ENCODE assay signal across 8 cellular contexts in the genomic region with DNA sequence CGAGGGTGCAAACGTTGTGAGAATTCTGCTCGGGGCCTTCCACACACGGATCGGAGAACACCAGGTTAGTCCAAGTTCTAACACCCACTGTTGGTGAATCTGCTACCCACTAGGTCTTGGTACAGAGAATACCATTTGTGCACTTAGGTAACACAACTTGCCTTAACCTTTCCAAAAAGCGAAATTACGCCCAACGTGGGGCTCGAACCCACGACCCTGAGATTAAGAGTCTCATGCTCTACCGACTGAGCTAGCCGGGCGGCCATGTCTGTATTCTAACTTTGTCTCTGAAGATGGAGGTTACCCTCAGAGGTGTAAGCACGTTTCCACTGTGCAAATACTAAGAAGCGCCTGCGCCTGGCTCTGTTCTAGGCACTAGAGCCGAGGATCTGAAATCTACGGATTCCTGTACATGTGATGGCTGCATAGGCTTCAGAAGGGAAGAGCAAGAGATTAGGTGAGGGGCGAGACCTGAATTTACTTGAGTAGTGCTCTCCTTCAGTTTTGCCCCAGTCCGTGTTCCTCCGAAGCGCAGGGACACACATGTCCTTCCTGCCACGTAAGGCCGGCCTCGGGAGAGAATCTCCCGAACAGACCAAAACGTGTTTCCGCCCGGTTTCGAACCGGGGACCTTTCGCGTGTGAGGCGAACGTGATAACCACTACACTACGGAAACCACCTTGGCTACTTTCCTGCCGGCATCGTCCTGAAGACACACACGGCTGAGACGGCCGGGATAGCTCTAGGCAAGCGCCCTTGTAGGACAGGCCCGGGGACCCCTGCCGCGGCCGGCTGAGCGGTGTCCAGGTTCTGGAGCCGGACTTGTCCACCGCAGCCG. TPM values are rescaled to one million over a fixed set of nuclear protein-coding genes. Genes with fewer than 3 reads are reported as not detected.
DNase-seq lines count a peak whose midpoint lies in the region; ATAC-seq and TF ChIP-seq lines count a peak whose summit lies in the region.

No MANE protein-coding gene starts in this region.

- no peaks in the 10 kb centered on the region for H3K9me3 ChIP-seq in neutrophil

- peaks cover 55 to 58% of the 10 kb centered on the region in 2 experiments for H3K4me1 ChIP-seq in neutrophil (ENCODE audit: control insufficient read depth in 1 of 2, insufficient read depth in 1 of 2, low read depth in 1 of 2, low read length in 1 of 2)

- H3K27ac ChIP-seq in neutrophil (peak overlapping the region; percentile 98), temporal lobe (ENCODE audit: low read depth, low read length) (peak overlapping the region; percentile 98)

- peak overlapping the region; percentile 80 for H3K4me3 ChIP-seq in fibroblast of villous mesenchyme (ENCODE audit: low read depth, low read length)
- H3K4me3 ChIP-seq in neutrophil (ENCODE audit: low read depth in 1 of 2, low read length in 1 of 2) = peak overlapping the region; percentile 77 to 91

- peak; percentile 23 for ATAC-seq in GM21526 (IDR thresholded peaks at IDR 0.05; ENCODE audit: low FRiP score, unreplicated experiment)

- in situ Hi-C loops in KBM-7 (cut with MboI; ENCODE audit: low pct_unique_long_range_greater_than_20kb, low sequenced_read_pairs) = no loop called here

- peaks cover 21% of the 10 kb centered on the region for H3K27me3 ChIP-seq in neutrophil

- TF ChIP-seq CTCF in fibroblast of villous mesenchyme (IDR thresholded peaks at IDR 0.05; ENCODE audit: insufficient read depth, low read depth, low read length) (no peak), neutrophil (IDR thresholded peaks at IDR 0.05) (no peak)

- H3K36me3 ChIP-seq in neutrophil = no peaks in the 10 kb centered on the region

- DNase-seq in CD1c-positive myeloid dendritic cell (ENCODE audit: extremely low spot score) = peak; percentile 90
- peak; percentile 96 for DNase-seq in KBM-7
- peak; percentile 99 for DNase-seq in activated T-cell treated with anti-CD3 and anti-CD28 coated beads, Interleukin-2, amount 50 U/mL, for 1 hour
- peak; percentile 94 for DNase-seq in fibroblast of villous mesenchyme (ENCODE audit: low read depth)
- no peak for DNase-seq in GOT3 (lab: John Stamatoyannopoulos, UW)

RNA-seq across cellular contexts. Expression of a gene that starts 1.1 kb away (rescaled TPM):
- 9.9 and 12.2 TPM in 2 replicates for total RNA-seq in fibroblast of villous mesenchyme
- 10.3 TPM for total RNA-seq in temporal lobe

RNA-seq across cellular contexts. Expression of a gene that starts 17.0 kb away (rescaled TPM):
- total RNA-seq in fibroblast of villous mesenchyme = 2.2 and 2.3 TPM in 2 replicates
- total RNA-seq in temporal lobe = 1.7 TPM

RNA-seq across cellular contexts. Expression of a gene that starts 21.7 kb away (rescaled TPM):
- total RNA-seq in fibroblast of villous mesenchyme = 3,386 and 3,800 TPM in 2 replicates
- total RNA-seq in temporal lobe = 1,272 TPM

RNA-seq across cellular contexts. Expression of a gene that starts 38.9 kb away (rescaled TPM):
- total RNA-seq in fibroblast of villous mesenchyme (5.2 and 7.8 TPM in 2 replicates), temporal lobe (9.8 TPM)
